33 cellular contexts compared by ENCODE assay signal in the genomic region with DNA sequence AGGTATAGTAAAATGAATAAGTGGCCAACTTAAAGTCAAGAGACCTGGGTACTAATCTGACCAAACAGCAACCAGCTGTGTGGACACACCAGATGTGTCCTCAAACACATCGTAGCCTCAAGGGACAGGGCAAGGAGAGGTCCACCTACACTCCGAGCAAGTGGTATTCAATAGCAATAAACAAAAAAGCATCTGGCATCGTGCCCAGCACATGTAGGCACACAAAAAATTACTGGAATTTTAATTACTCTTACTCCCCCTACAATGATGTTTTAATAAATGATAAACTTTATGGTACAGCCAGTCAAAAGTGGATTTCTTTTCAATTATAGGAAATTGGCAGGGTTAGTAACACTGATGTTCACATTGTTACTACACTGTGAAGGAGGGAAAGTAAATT. TPM values are rescaled to one million over a fixed set of nuclear protein-coding genes. Genes with fewer than 3 reads are reported as not detected.
DNase-seq lines count a peak whose midpoint lies in the region; ATAC-seq, FAIRE-seq and TF ChIP-seq lines count a peak whose summit lies in the region.
"Had no signal": no experiment of that assay in that cellular context is flagged by ENCODE, and none has a peak within 500 bp of the region (broad histone marks: within the 10 kb centered on the region; RNA-seq: fewer than 3 reads in every experiment).

No MANE protein-coding gene starts in this region.

- H3K9me3 ChIP-seq in A549 (no peaks in the 10 kb centered on the region), thyroid gland (no peaks in the 10 kb centered on the region)
- H3K9me3 ChIP-seq: left ventricle myocardium inferior, pancreas, right lobe of liver, tibial artery had no signal

- TF ChIP-seq POLR2A in A549 (IDR thresholded peaks at IDR 0.05; ENCODE audit: low read length) = no peak
- no peak for TF ChIP-seq POLR2A in thyroid gland (IDR thresholded peaks at IDR 0.05)

- CTCF ChIA-PET in A549 (lab: Yijun Ruan, JAX) = interaction anchor here (1.1 to 1.5 kb wide), 2 partner anchors 340 to 347 kb away, joined by 4 to 6 read pairs; no protein-coding TSS in a partner anchor

- 0 out of 3 replicates have a peak overlapping the region, but pooled peaks have one; percentile 6 for H3K4me2 ChIP-seq in A549

- no peak for FAIRE-seq in A549 (lab: Jason Lieb, UNC)
- FAIRE-seq: frontal cortex, GM18507, H54, pancreas had no signal

- ATAC-seq in A549 = no peak
- no peak for ATAC-seq in GM19023 (IDR thresholded peaks at IDR 0.05; ENCODE audit: unreplicated experiment)
- ATAC-seq: activated CD4-positive, alpha-beta T cell treated with anti-CD3 and anti-CD28 coated beads for 36 hours; esophagus mucosa; natural killer cell treated with Interleukin-12 subunit alpha and Interleukin-12 subunit beta and Interleukin-15 and Interleukin-18, amount 100 ng/mL, for 72 hours; pancreas; right lobe of liver; stimulated activated naive CD8-positive, alpha-beta T cell treated with anti-CD3 and anti-CD28 coated beads, Interleukin-15, Interleukin-2, amounts not matched to agents 100 U/mL and 50 U/mL, for 24 hours had no signal

- no peaks in the 10 kb centered on the region for H3K27me3 ChIP-seq in thyroid gland
- H3K27me3 ChIP-seq: pancreas had no signal

- TF ChIP-seq RAD21 in A549 (conservative IDR thresholded peaks at IDR 0.05 in 1 of 2, IDR thresholded peaks at IDR 0.05 in 1 of 2) = no peak

- intact Hi-C loops in thyroid gland (cut with DNase I) = loop anchor here (10.0 kb wide), 1 partner anchor 49 kb away; the partner anchor contains the start of gene TIAL1

- H3K27ac ChIP-seq in A549 (no peak overlapping the region), thyroid gland (no peak overlapping the region)
- H3K27ac ChIP-seq: coronary artery, left ventricle myocardium inferior, pancreas, right lobe of liver, tibial artery had no signal

- POLR2A ChIA-PET in A549 (lab: Yijun Ruan, JAX) = no interaction called here

- TF ChIP-seq EP300 in A549 (IDR thresholded peaks at IDR 0.05) = no peak

- no peaks in the 10 kb centered on the region for H3K36me3 ChIP-seq in thyroid gland
- H3K36me3 ChIP-seq: left ventricle myocardium inferior, pancreas, right lobe of liver, tibial artery had no signal

- H3K4me3 ChIP-seq in A549 = no peak overlapping the region
- H3K4me3 ChIP-seq in thyroid gland (replicated peaks in 1 of 3) = no peak overlapping the region
- H3K4me3 ChIP-seq: coronary artery, left ventricle myocardium inferior, pancreas, right lobe of liver, tibial artery had no signal

- no peak for TF ChIP-seq CTCF in A549 (IDR thresholded peaks at IDR 0.05)
- no peak for TF ChIP-seq CTCF in thyroid gland (IDR thresholded peaks at IDR 0.05)

- WGBS in A549 (ENCODE audit: missing lambda C conversion rate) = 35% methylated on average over 3 of the region's 3 CpGs
- 64 to 72% methylated on average over 3 of the region's 3 CpGs for WGBS in thyroid gland, 2 donors

- H3K4me1 ChIP-seq in A549 = peaks cover 20% of the 10 kb centered on the region
- peaks cover 20 to 26% of the 10 kb centered on the region in 2 donors for H3K4me1 ChIP-seq in thyroid gland

- no peak for DNase-seq in A549 (ENCODE audit: low read depth in 1 of 2, low spot score in 1 of 2)
- peak; percentile 62 for DNase-seq in EH (ENCODE audit: low read depth)
- peak; percentile 31 for DNase-seq in RPMI7951 (ENCODE audit: low read depth)
- peak; percentile 42 for DNase-seq in left kidney (ENCODE audit: low read depth, low spot score)
- no peak for DNase-seq in NCI-H226
- DNase-seq in thyroid gland = no peak
- no peak for DNase-seq in SK-N-DZ (ENCODE audit: low spot score)
- DNase-seq: activated CD4-positive, alpha-beta T cell treated with anti-CD3 and anti-CD28 coated beads for 36 hours; activated naive CD4-positive, alpha-beta T cell treated with Interleukin-2 at 50 U/mL for 16 hours; activated T-cell treated with anti-CD3 and anti-CD28 coated beads, Interleukin-2, amount 50 U/mL, for 24 hours; amniotic stem cell; GF-D8; hippocampal formation; immature natural killer cell; left ventricle myocardium inferior; midbrain; NCI-H1092 treated with DMSO at 0.1 percent for 48 hours; NCI-H2081; NCI-H446; NK-92 treated with Interleukin-12 subunit alpha and Interleukin-12 subunit beta, amount 100 ng/mL, for 24 hours; pancreas; right lobe of liver; SIG-M5; stimulated activated CD4-positive, alpha-beta T cell treated with anti-CD3 and anti-CD28 coated beads, Interleukin-15, amount 100 ng/mL, for 24 hours; stimulated activated naive CD8-positive, alpha-beta T cell treated with anti-CD3 and anti-CD28 coated beads, Interleukin-15, Interleukin-2, amounts not matched to agents 100 U/mL and 50 U/mL, for 24 hours; tibial artery had no signal

TF ChIP-seq in A549, 52 proteins besides CTCF, POLR2A, EP300 and RAD21:
- TF ChIP-seq MYC (IDR thresholded peaks at IDR 0.05; ENCODE audit: borderline replicate concordance, low read length) (no peak), ATOH8 (CRISPR knock-in tag; IDR thresholded peaks at IDR 0.05; ENCODE audit: low read depth) (no peak), CBX2 (IDR thresholded peaks at IDR 0.05; ENCODE audit: borderline replicate concordance, low read depth) (no peak), GATA3 (IDR thresholded peaks at IDR 0.05; ENCODE audit: borderline replicate concordance) (no peak), SMC3 (IDR thresholded peaks at IDR 0.05) (no peak), ZSCAN20 (CRISPR knock-in tag; IDR thresholded peaks at IDR 0.05) (no peak), NPAS2 (CRISPR knock-in tag; IDR thresholded peaks at IDR 0.05; ENCODE audit: borderline replicate concordance) (no peak), ZFP36 (IDR thresholded peaks at IDR 0.05; ENCODE audit: borderline replicate concordance, partially characterized antibody) (no peak), FOSL2 (IDR thresholded peaks at IDR 0.05) (no peak), FOSL2 (CRISPR knock-in tag; IDR thresholded peaks at IDR 0.05) (no peak)
- TF ChIP-seq, protein P1, sequence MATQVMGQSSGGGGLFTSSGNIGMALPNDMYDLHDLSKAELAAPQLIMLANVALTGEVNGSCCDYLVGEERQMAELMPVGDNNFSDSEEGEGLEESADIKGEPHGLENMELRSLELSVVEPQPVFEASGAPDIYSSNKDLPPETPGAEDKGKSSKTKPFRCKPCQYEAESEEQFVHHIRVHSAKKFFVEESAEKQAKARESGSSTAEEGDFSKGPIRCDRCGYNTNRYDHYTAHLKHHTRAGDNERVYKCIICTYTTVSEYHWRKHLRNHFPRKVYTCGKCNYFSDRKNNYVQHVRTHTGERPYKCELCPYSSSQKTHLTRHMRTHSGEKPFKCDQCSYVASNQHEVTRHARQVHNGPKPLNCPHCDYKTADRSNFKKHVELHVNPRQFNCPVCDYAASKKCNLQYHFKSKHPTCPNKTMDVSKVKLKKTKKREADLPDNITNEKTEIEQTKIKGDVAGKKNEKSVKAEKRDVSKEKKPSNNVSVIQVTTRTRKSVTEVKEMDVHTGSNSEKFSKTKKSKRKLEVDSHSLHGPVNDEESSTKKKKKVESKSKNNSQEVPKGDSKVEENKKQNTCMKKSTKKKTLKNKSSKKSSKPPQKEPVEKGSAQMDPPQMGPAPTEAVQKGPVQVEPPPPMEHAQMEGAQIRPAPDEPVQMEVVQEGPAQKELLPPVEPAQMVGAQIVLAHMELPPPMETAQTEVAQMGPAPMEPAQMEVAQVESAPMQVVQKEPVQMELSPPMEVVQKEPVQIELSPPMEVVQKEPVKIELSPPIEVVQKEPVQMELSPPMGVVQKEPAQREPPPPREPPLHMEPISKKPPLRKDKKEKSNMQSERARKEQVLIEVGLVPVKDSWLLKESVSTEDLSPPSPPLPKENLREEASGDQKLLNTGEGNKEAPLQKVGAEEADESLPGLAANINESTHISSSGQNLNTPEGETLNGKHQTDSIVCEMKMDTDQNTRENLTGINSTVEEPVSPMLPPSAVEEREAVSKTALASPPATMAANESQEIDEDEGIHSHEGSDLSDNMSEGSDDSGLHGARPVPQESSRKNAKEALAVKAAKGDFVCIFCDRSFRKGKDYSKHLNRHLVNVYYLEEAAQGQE (IDR thresholded peaks at IDR 0.05) = no peak

RNA-seq across cellular contexts. Expression of gene RGS10, which starts 3.5 kb away (rescaled TPM):
- polyA plus RNA-seq in A549 (2011; rRNA removed) (33.5 and 46.4 TPM in 2 replicates), A549 (2017; fragmentation: RNase III; extraction: RNeasy Plus Mini Kit Qiagen cat#74134 plus additional on column Dnase treatment) (39.7 to 41.4 TPM (median 41.3 TPM) in 3 replicates)
- 20.7 and 24.3 TPM in 2 replicates for polyA plus RNA-seq in A549 (2012; cell fraction: cytosol; rRNA removed)
- polyA plus RNA-seq in A549 (2012; cell fraction: nucleus; rRNA removed) = 3.5 and 9.6 TPM in 2 replicates
- polyA minus RNA-seq in A549 (2011; rRNA and poly(A)+ RNA removed) = 4.9 and 9.1 TPM in 2 replicates
- 21.5 and 22.9 TPM in 2 replicates for total RNA-seq in RPMI7951 (2014; rRNA removed; shearing (Covaris generic))
- 10 to 100 TPM; 21.4 to 97.6 (median 35.5) TPM for total RNA-seq in thyroid gland
- polyA plus RNA-seq in SK-N-DZ (2014; cell fraction: cytosol; rRNA removed) = 42.3 and 49.8 TPM in 2 replicates
- 26.4 and 34.4 TPM in 2 replicates for polyA plus RNA-seq in SK-N-DZ (2014; cell fraction: nucleus; rRNA removed)

RNA-seq across cellular contexts. Expression of gene TIAL1, which starts 50.8 kb away (rescaled TPM):
- 101 and 115 TPM in 2 replicates for polyA plus RNA-seq in A549 (2011; rRNA removed)
- polyA plus RNA-seq in A549 (2012; cell fraction: cytosol; rRNA removed) = 40.8 and 45.1 TPM in 2 replicates
- polyA plus RNA-seq in A549 (2012; cell fraction: nucleus; rRNA removed) = 54.7 and 77.8 TPM in 2 replicates
- polyA plus RNA-seq in A549 (2017; fragmentation: RNase III; extraction: RNeasy Plus Mini Kit Qiagen cat#74134 plus additional on column Dnase treatment) = 88.1 to 89.5 TPM (median 88.8 TPM) in 3 replicates
- 61.5 and 64.7 TPM in 2 replicates for polyA minus RNA-seq in A549 (2011; rRNA and poly(A)+ RNA removed)
- 33.2 and 45.2 TPM in 2 replicates for total RNA-seq in RPMI7951 (2014; rRNA removed; shearing (Covaris generic))
- total RNA-seq in thyroid gland = 100 to 1,000 TPM in 1 of 4 donors, 10 to 100 TPM in 3; 89.3 to 119 (median 95.5) TPM
- polyA plus RNA-seq in SK-N-DZ (2014; cell fraction: cytosol; rRNA removed) = 57.1 and 68.3 TPM in 2 replicates
- polyA plus RNA-seq in SK-N-DZ (2014; cell fraction: nucleus; rRNA removed) = 477 and 682 TPM in 2 replicates

Comparison
In these comparisons a context has a peak if more than half of its experiments do, and no peak if none do; other contexts are left out.
1. DNase-seq: peak in EH (single experiment), RPMI7951 (single experiment) and left kidney (single experiment); none in A549 (0 of 2), NCI-H226 (single experiment), thyroid gland (0 of 2) and SK-N-DZ (single experiment).